Comparison of ENCODE assay signal across 2 cellular contexts in genomic region chr5:151680156-151680505, GRCh38. TPM values are rescaled to one million over a fixed set of nuclear protein-coding genes. Genes with fewer than 3 reads are reported as not detected.
"Had no signal": no experiment of that assay in that cellular context is flagged by ENCODE, and none has a peak within 500 bp of the region (broad histone marks: within the 10 kb centered on the region; RNA-seq: fewer than 3 reads in every experiment).

No MANE protein-coding gene starts in this region.

RNA-seq across cellular contexts. Expression of gene SPARC, which starts 6.6 kb away (rescaled TPM):
- total RNA-seq: activated CD4-positive, alpha-beta T cell treated with anti-CD3 and anti-CD28 coated beads, Interleukin-2, amount 10 ng/mL, durations not matched to agents 24 days and 14 days; activated CD8-positive, alpha-beta T cell treated with anti-CD3 and anti-CD28 coated beads, Interleukin-2, amount 10 ng/mL, durations not matched to agents 7 days and 5 days had no signal
